Comparison of ENCODE assay signal across 23 cellular contexts in genomic region chr7:145269418-145270161, GRCh38.
"Had no signal": no experiment of that assay in that cellular context is flagged by ENCODE, and none has a peak within 500 bp of the region (broad histone marks: within the 10 kb centered on the region; RNA-seq: fewer than 3 reads in every experiment).

No MANE protein-coding gene starts in this region.

- H3K27ac Mint-ChIP-seq: activated naive CD4-positive, alpha-beta T cell treated with anti-CD3 and anti-CD28 coated beads, Interleukin-2, amount 50 U/mL, for 72 hours; activated T-cell treated with anti-CD3 and anti-CD28 coated beads, Interleukin-2, amount 50 U/mL, for 72 hours; stimulated activated effector memory CD8-positive, alpha-beta T cell treated with anti-CD3 and anti-CD28 coated beads, Interleukin-12 subunit alpha, Interleukin-12 subunit beta, amount 100 ng/mL, for 72 hours; type B pancreatic cell had no signal

- ATAC-seq: activated naive CD4-positive, alpha-beta T cell treated with anti-CD3 and anti-CD28 coated beads, Interleukin-2, amount 50 U/mL, for 72 hours; activated T-cell treated with anti-CD3 and anti-CD28 coated beads, Interleukin-2, amount 50 U/mL, for 72 hours; left lung; psoas muscle; right cardiac atrium; stimulated activated effector memory CD8-positive, alpha-beta T cell treated with anti-CD3 and anti-CD28 coated beads, Interleukin-12 subunit alpha, Interleukin-12 subunit beta, amount 100 ng/mL, for 72 hours had no signal

- H3K27me3 ChIP-seq: cardiac muscle cell, left lung, testis had no signal

- H3K9me3 Mint-ChIP-seq: type B pancreatic cell had no signal

- H3K4me3 Mint-ChIP-seq: activated T-cell treated with anti-CD3 and anti-CD28 coated beads, Interleukin-2, amount 50 U/mL, for 72 hours; neural crest cell; stimulated activated effector memory CD8-positive, alpha-beta T cell treated with anti-CD3 and anti-CD28 coated beads, Interleukin-12 subunit alpha, Interleukin-12 subunit beta, amount 100 ng/mL, for 72 hours; type B pancreatic cell had no signal

- H3K9me3 ChIP-seq: psoas muscle, testis had no signal

- H3K4me1 Mint-ChIP-seq: neural crest cell; stimulated activated effector memory CD8-positive, alpha-beta T cell treated with anti-CD3 and anti-CD28 coated beads, Interleukin-12 subunit alpha, Interleukin-12 subunit beta, amount 100 ng/mL, for 72 hours had no signal

- H3K4me3 ChIP-seq: cardiac muscle cell, left lung, psoas muscle, skin epidermis, testis had no signal

- H3K27ac ChIP-seq: cardiac muscle cell, epithelial cell of prostate, left lung, psoas muscle, skin epidermis, testis, WERI-Rb-1 had no signal

- H3K36me3 ChIP-seq: cardiac muscle cell, left lung, WERI-Rb-1 had no signal

- H3K27me3 Mint-ChIP-seq: type B pancreatic cell had no signal

- H3K36me3 Mint-ChIP-seq: activated naive CD4-positive, alpha-beta T cell treated with anti-CD3 and anti-CD28 coated beads, Interleukin-2, amount 50 U/mL, for 72 hours; stimulated activated effector memory CD8-positive, alpha-beta T cell treated with anti-CD3 and anti-CD28 coated beads, Interleukin-12 subunit alpha, Interleukin-12 subunit beta, amount 100 ng/mL, for 72 hours; type B pancreatic cell had no signal

- H3K4me1 ChIP-seq: left lung, psoas muscle, testis had no signal

- DNase-seq: activated CD4-positive, alpha-beta T cell treated with anti-CD3 and anti-CD28 coated beads, Interleukin-2, amount 50 U/mL, for 4 hours; activated gamma-delta T cell; activated T-cell treated with anti-CD3 and anti-CD28 coated beads, Interleukin-2, amount 50 U/mL, for 72 hours; dermis blood vessel endothelial cell; effector memory CD4-positive, alpha-beta T cell; foreskin fibroblast; glutamatergic neuron; hippocampal formation; kidney; psoas muscle; stimulated activated CD4-positive, alpha-beta T cell treated with anti-CD3 and anti-CD28 coated beads, Interleukin-4, amount 100 ng/mL, for 24 hours; T-helper 2 cell; testis; WERI-Rb-1 had no signal
